Comparison of ENCODE assay signal across 8 cellular contexts in genomic region chr19:55178781-55179569, GRCh38. TPM values are rescaled to one million over a fixed set of nuclear protein-coding genes. Genes with fewer than 3 reads are reported as not detected.
A peak's percentile ranks its signal among the peaks of the same experiment; 100 is the strongest.
DNase-seq lines count a peak whose midpoint lies in the region; ATAC-seq and TF ChIP-seq lines count a peak whose summit lies in the region.

No MANE protein-coding gene starts in this region.

- TF ChIP-seq CTCF in AG04449 (IDR thresholded peaks at IDR 0.05; ENCODE audit: insufficient read depth, low read length, missing control alignments) (no peak), mucosa of descending colon (IDR thresholded peaks at IDR 0.05) (no peak)

- H3K4me3 ChIP-seq in AG04449 (ENCODE audit: low read depth, low read length) (peak overlapping the region; percentile 56), mucosa of descending colon (no peak overlapping the region)
- H3K4me3 ChIP-seq in effector memory CD4-positive, alpha-beta T cell (ENCODE audit: insufficient read depth, low read depth, low read length, poor library complexity, severe bottlenecking) = peak overlapping the region; percentile 44

- H3K36me3 ChIP-seq in effector memory CD4-positive, alpha-beta T cell (ENCODE audit: control insufficient read depth, insufficient read depth, low read length) = no peaks in the 10 kb centered on the region
- no peaks in the 10 kb centered on the region for H3K36me3 ChIP-seq in mucosa of descending colon (ENCODE audit: low read depth)

- peak overlapping the region; percentile 36 for H3K27ac ChIP-seq in effector memory CD4-positive, alpha-beta T cell (ENCODE audit: insufficient read depth, low read length, poor library complexity, severe bottlenecking)

- CTCF ChIA-PET in AG04449 (lab: Yijun Ruan, JAX) = interaction anchor here (1.0 kb wide), 1 partner anchor 19 kb away, joined by 3 read pairs; no protein-coding TSS in a partner anchor

- H3K9me3 ChIP-seq in effector memory CD4-positive, alpha-beta T cell (ENCODE audit: control insufficient read depth, low read length) = no peaks in the 10 kb centered on the region
- no peaks in the 10 kb centered on the region for H3K9me3 ChIP-seq in mucosa of descending colon

- H3K4me1 ChIP-seq in effector memory CD4-positive, alpha-beta T cell (ENCODE audit: control insufficient read depth, insufficient read depth, low read length, poor library complexity, severe bottlenecking) = peaks cover 25% of the 10 kb centered on the region
- peaks cover 13% of the 10 kb centered on the region for H3K4me1 ChIP-seq in mucosa of descending colon (ENCODE audit: low read depth)

- no peak for DNase-seq in AG04449 (ENCODE audit: low read depth, low spot score)
- DNase-seq in GM19238 (ENCODE audit: insufficient read length, low spot score) = peak; percentile 97
- DNase-seq in NCI-H774 (lab: John Stamatoyannopoulos, UW) = peak; percentile 89
- peak; percentile 81 to 86 for DNase-seq in activated CD8-positive, alpha-beta memory T cell treated with anti-CD3 and anti-CD28 coated beads for 4 hours (ENCODE audit: low read depth in 2 of 2)
- peak; percentile 92 to 95 (median 94) for DNase-seq in effector memory CD4-positive, alpha-beta T cell
- peak; percentile 74 to 87 (median 74) for DNase-seq in mucosa of descending colon
- peak; percentile 87 for DNase-seq in stimulated activated CD8-positive, alpha-beta memory T cell treated with anti-CD3 and anti-CD28 coated beads, Interleukin-4, amount 100 ng/mL, for 1 hour (ENCODE audit: low read depth in 2 of 2, low spot score in 1 of 2)

- POLR2A ChIA-PET in AG04449 (lab: Yijun Ruan, JAX) = no interaction called here

- intact Hi-C loops in mucosa of descending colon (cut with DNase I, micrococcal nuclease) = no loop called here

- peaks cover 46% of the 10 kb centered on the region for H3K27me3 ChIP-seq in effector memory CD4-positive, alpha-beta T cell (replicated peaks; ENCODE audit: control insufficient read depth, insufficient read depth, low read length, poor library complexity, severe bottlenecking)

- peak; percentile 79 for ATAC-seq in HG03442 (IDR thresholded peaks at IDR 0.05; ENCODE audit: unreplicated experiment)
- peak; percentile 70 for ATAC-seq in mucosa of descending colon

RNA-seq across cellular contexts. Expression of gene SYT5, which starts 1.1 kb away (rescaled TPM):
- 1 to 10 TPM; 1.0 to 2.9 (median 1.2) TPM for total RNA-seq in mucosa of descending colon

RNA-seq across cellular contexts. Expression of gene DNAAF3, which starts 12.6 kb away (rescaled TPM):
- total RNA-seq in mucosa of descending colon = 1 to 10 TPM in 1 of 3 donors, under 1 TPM in 2; 0.54 to 1.0 (median 0.69) TPM

RNA-seq across cellular contexts. Expression of gene TNNI3, which starts 21.4 kb away (rescaled TPM):
- total RNA-seq in mucosa of descending colon = 1 to 10 TPM in 1 of 3 donors, not detected in 2; 2.2 TPM

RNA-seq across cellular contexts. Expression of gene TNNT1, which starts 30.0 kb away (rescaled TPM):
- 1 to 10 TPM in 1 of 3 donors, under 1 TPM in 2; 0.63 to 1.1 (median 0.65) TPM for total RNA-seq in mucosa of descending colon

RNA-seq across cellular contexts. Expression of gene PTPRH, which starts 30.3 kb away (rescaled TPM):
- 100 to 1,000 TPM in 1 of 3 donors, 10 to 100 TPM in 2; 62.3 to 181 (median 94.8) TPM for total RNA-seq in mucosa of descending colon
